1 cellular context compared by ENCODE assay signal in the genomic region with DNA sequence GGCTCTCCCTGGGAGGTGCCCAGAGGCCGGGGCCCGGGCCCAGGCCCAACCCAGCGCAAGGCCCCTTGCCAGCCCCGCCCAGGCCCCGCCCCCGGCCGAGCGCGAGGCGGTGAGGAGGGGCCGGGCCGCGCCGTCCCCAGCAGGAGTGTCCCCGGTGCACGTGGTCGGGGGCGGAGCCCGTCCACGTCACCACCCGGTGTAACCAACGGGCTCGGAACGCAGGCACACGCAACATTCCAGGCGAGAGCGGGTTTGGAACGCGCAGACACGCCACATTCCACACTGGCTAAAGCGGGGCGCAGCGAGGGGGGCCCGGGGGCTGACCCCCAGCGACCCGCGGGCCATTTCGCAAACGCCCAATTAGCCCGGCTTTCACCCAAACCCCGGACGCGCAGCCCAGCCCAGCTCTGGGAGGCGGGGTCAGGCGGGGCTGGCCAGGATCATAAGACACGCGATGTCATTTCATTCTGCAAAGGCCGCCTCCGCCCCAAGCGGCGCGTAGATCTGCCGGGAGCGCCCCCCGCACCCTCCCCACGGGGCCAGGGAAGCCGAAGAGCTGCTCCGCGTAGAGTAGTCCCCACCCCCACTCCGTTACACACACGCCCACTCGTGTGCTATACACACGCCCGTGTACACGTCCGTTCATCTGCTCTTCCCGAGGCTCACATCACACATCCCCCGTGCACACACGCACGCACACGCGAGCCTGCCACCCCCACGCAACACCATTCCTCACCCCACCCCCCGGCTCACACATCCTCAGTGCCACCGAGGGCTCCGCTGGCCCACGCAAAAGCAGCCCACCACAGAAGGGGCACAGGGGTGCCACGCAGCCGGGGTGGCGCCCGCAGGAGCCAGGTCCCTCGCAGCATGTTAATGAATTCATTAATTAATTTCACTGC.
A peak's percentile ranks its signal among the peaks of the same experiment; 100 is the strongest.
TF ChIP-seq lines count a peak whose summit lies in the region.

No MANE protein-coding gene starts in this region.

TF ChIP-seq in H1, 55 proteins besides CTCF, POLR2A, EP300 and RAD21:
- TF ChIP-seq BRCA1 (IDR thresholded peaks at IDR 0.05; ENCODE audit: low read depth, low read length) (no peak), FOSL1 (IDR thresholded peaks at IDR 0.05; ENCODE audit: insufficient read depth, low read depth, low read length) (peak; percentile 38; the same call in 1 of the 2 replicates), ASH2L (IDR thresholded peaks at IDR 0.05; ENCODE audit: low read length) (peak; percentile 65), CHD2 (IDR thresholded peaks at IDR 0.05; ENCODE audit: low read length) (no peak; the same call in 1 of the 2 replicates), CREB1 (IDR thresholded peaks at IDR 0.05) (peak; percentile 88), NRF1 (IDR thresholded peaks at IDR 0.05; ENCODE audit: low read depth, low read length) (no peak), SAP30 (IDR thresholded peaks at IDR 0.05; ENCODE audit: insufficient read depth, insufficient replicate concordance, low read length) (no peak), SIN3A (conservative IDR thresholded peaks at IDR 0.05 in 1 of 2, IDR thresholded peaks at IDR 0.05 in 1 of 2; ENCODE audit: low read depth in 1 of 2, low read length in 2 of 2) (peak in 1 of 2 experiments; percentile 83; a peak in 3 of 4 replicates), NANOG (IDR thresholded peaks at IDR 0.05; ENCODE audit: insufficient read depth, low read depth, low read length, poor library complexity, severe bottlenecking) (no peak), HDAC6 (IDR thresholded peaks at IDR 0.05; ENCODE audit: low read depth, low read length) (no peak), EGR1 (IDR thresholded peaks at IDR 0.05; ENCODE audit: borderline replicate concordance, low read depth, low read length) (peak; percentile 23; the same call in 1 of the 2 replicates), KDM1A (IDR thresholded peaks at IDR 0.05; ENCODE audit: borderline replicate concordance, low read length) (no peak), CHD7 (IDR thresholded peaks at IDR 0.05; ENCODE audit: insufficient replicate concordance, low read length) (no peak), SP2 (IDR thresholded peaks at IDR 0.05; ENCODE audit: low read length) (no peak), YY1 (IDR thresholded peaks at IDR 0.05; ENCODE audit: low read depth, low read length) (no peak), KDM4A (IDR thresholded peaks at IDR 0.05; ENCODE audit: low read depth, low read length, severe bottlenecking) (peak; percentile 47), TEAD4 (IDR thresholded peaks at IDR 0.05; ENCODE audit: low read depth, low read length) (peak; percentile 98), SUZ12 (IDR thresholded peaks at IDR 0.05; ENCODE audit: low read length) (no peak), EZH2 (IDR thresholded peaks at IDR 0.05; ENCODE audit: low read depth, low read length, severe bottlenecking) (no peak), TCF12 (IDR thresholded peaks at IDR 0.05; ENCODE audit: low read depth, low read length) (0 out of 2 replicates have a peak, but pooled peaks have one; percentile 20), BACH1 (IDR thresholded peaks at IDR 0.05; ENCODE audit: low read length) (peak; percentile 55), TAF1 (IDR thresholded peaks at IDR 0.05; ENCODE audit: low read depth, low read length) (no peak; the same call in none of the 2 replicates), CBX8 (IDR thresholded peaks at IDR 0.05; ENCODE audit: borderline replicate concordance, low read depth, low read length) (no peak), CBX5 (IDR thresholded peaks at IDR 0.05; ENCODE audit: low read depth, low read length) (no peak), PHF8 (conservative IDR thresholded peaks at IDR 0.05; ENCODE audit: low read depth, low read length) (0 out of 2 replicates have a peak, but pooled peaks have one; percentile 9), CEBPB (IDR thresholded peaks at IDR 0.05; ENCODE audit: low read depth, low read length) (peak; percentile 48; the same call in 1 of the 2 replicates), JUND (IDR thresholded peaks at IDR 0.05; ENCODE audit: low read length) (0 out of 2 replicates have a peak, but pooled peaks have one; percentile 36), ZNF274 (IDR thresholded peaks at IDR 0.05; ENCODE audit: borderline replicate concordance, extremely low read depth, low read length) (no peak), SIRT6 (IDR thresholded peaks at IDR 0.05; ENCODE audit: low read length) (no peak), CHD1 (IDR thresholded peaks at IDR 0.05; ENCODE audit: low read depth, low read length) (no peak), HDAC2 (IDR thresholded peaks at IDR 0.05; ENCODE audit: borderline replicate concordance in 1 of 2, low read depth in 2 of 2, low read length in 2 of 2) (peak in 1 of 2 experiments; percentile 79; a peak in 2 of 4 replicates), CTBP2 (IDR thresholded peaks at IDR 0.05; ENCODE audit: borderline replicate concordance, insufficient read depth, insufficient read length, low read length) (peak; percentile 11), TAF7 (optimal IDR thresholded peaks at IDR 0.05; ENCODE audit: borderline replicate concordance, low read depth, low read length) (no peak), POLR2AphosphoS5 (IDR thresholded peaks at IDR 0.05; ENCODE audit: low read depth, low read length) (peak; percentile 78)
- TF ChIP-seq, protein P1, sequence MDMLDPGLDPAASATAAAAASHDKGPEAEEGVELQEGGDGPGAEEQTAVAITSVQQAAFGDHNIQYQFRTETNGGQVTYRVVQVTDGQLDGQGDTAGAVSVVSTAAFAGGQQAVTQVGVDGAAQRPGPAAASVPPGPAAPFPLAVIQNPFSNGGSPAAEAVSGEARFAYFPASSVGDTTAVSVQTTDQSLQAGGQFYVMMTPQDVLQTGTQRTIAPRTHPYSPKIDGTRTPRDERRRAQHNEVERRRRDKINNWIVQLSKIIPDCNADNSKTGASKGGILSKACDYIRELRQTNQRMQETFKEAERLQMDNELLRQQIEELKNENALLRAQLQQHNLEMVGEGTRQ (IDR thresholded peaks at IDR 0.05; ENCODE audit: low read length) = peak; percentile 69
- TF ChIP-seq, protein P2, sequence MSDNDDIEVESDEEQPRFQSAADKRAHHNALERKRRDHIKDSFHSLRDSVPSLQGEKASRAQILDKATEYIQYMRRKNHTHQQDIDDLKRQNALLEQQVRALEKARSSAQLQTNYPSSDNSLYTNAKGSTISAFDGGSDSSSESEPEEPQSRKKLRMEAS (IDR thresholded peaks at IDR 0.05) = peak; percentile 92
